ENCODE assay signal across 1 cellular context in genomic region chr11:40432358-40432757, GRCh38.
TF ChIP-seq lines count a peak whose summit lies in the region.

No MANE protein-coding gene starts in this region.

TF ChIP-seq in SK-N-SH treated with all-trans-retinoic acid at 6 μM for 48 hours, 23 proteins besides CTCF, POLR2A, EP300 and RAD21 (continued from another document):
- TF ChIP-seq TSHZ2 (CRISPR knock-in tag; IDR thresholded peaks at IDR 0.05) (no peak), OSR1 (CRISPR knock-in tag; IDR thresholded peaks at IDR 0.05) (no peak), CSRNP3 (CRISPR knock-in tag; IDR thresholded peaks at IDR 0.05) (no peak), RARB (CRISPR knock-in tag; IDR thresholded peaks at IDR 0.05) (no peak), CREB5 (CRISPR knock-in tag; IDR thresholded peaks at IDR 0.05; ENCODE audit: low read depth) (no peak), CSDC2 (CRISPR knock-in tag; IDR thresholded peaks at IDR 0.05) (no peak), ARNTL (CRISPR knock-in tag; IDR thresholded peaks at IDR 0.05; ENCODE audit: borderline replicate concordance, low read depth) (no peak), ZNF8 (CRISPR knock-in tag; IDR thresholded peaks at IDR 0.05) (no peak), ZNF70 (CRISPR knock-in tag; IDR thresholded peaks at IDR 0.05) (no peak), ESRRG (CRISPR knock-in tag; IDR thresholded peaks at IDR 0.05) (no peak), ZC3H10 (CRISPR knock-in tag; IDR thresholded peaks at IDR 0.05) (no peak), POU6F1 (CRISPR knock-in tag; IDR thresholded peaks at IDR 0.05; ENCODE audit: borderline replicate concordance, low read depth) (no peak)
TF ChIP-seq in SK-N-SH treated with all-trans-retinoic acid at 6 μM for 48 hours: peak in this region for 0.
